1 cellular context compared by ENCODE assay signal in genomic region chr1:84693009-84693408, GRCh38.
TF ChIP-seq lines count a peak whose summit lies in the region.

No MANE protein-coding gene starts in this region.

TF ChIP-seq in K562, 482 proteins besides CTCF, POLR2A, EP300 and RAD21 (continued from another document and continues in another):
- TF ChIP-seq E2F8 (IDR thresholded peaks at IDR 0.05; ENCODE audit: low read depth, partially characterized antibody) (no peak), AFF1 (IDR thresholded peaks at IDR 0.05; ENCODE audit: low read depth in 1 of 2, partially characterized antibody in 2 of 2) (no peak), ZKSCAN3 (CRISPR knock-in tag; IDR thresholded peaks at IDR 0.05) (no peak), CREB5 (CRISPR knock-in tag; IDR thresholded peaks at IDR 0.05) (no peak), STAT5B (CRISPR knock-in tag; IDR thresholded peaks at IDR 0.05) (no peak), MNT (conservative IDR thresholded peaks at IDR 0.05) (no peak), ZNF280B (CRISPR knock-in tag; IDR thresholded peaks at IDR 0.05) (no peak), ZNF316 (IDR thresholded peaks at IDR 0.05) (peak; percentile 86), XRCC4 (IDR thresholded peaks at IDR 0.05; ENCODE audit: extremely low read depth, insufficient read depth, insufficient read length) (no peak), SAFB2 (IDR thresholded peaks at IDR 0.05; ENCODE audit: borderline replicate concordance, low read depth, low read length, severe bottlenecking) (no peak), MEF2D (tag; conservative IDR thresholded peaks at IDR 0.05; ENCODE audit: low read depth) (no peak), GATA2 (CRISPR knock-in tag; IDR thresholded peaks at IDR 0.05) (no peak), FOXM1 (IDR thresholded peaks at IDR 0.05; ENCODE audit: low read depth) (peak; percentile 55), FOXM1 (CRISPR knock-in tag; IDR thresholded peaks at IDR 0.05; ENCODE audit: low read depth) (no peak), NRF1 (conservative IDR thresholded peaks at IDR 0.05 in 1 of 2, IDR thresholded peaks at IDR 0.05 in 1 of 2) (no peak), TBL1XR1 (IDR thresholded peaks at IDR 0.05; ENCODE audit: low read length in 2 of 2) (no peak), ARNT (IDR thresholded peaks at IDR 0.05) (no peak), ATF4 (CRISPR knock-in tag; IDR thresholded peaks at IDR 0.05) (no peak), CUX1 (CRISPR knock-in tag; IDR thresholded peaks at IDR 0.05) (no peak), MAFF (IDR thresholded peaks at IDR 0.05; ENCODE audit: low read length) (peak; percentile 42), SOX6 (IDR thresholded peaks at IDR 0.05) (peak; percentile 14; the same call in 1 of the 2 replicates), ZNF253 (CRISPR knock-in tag; conservative IDR thresholded peaks at IDR 0.05) (no peak), EWSR1 (IDR thresholded peaks at IDR 0.05; ENCODE audit: borderline replicate concordance, low read depth, partially characterized antibody) (no peak), RBM25 (IDR thresholded peaks at IDR 0.05; ENCODE audit: low read depth, low read length, severe bottlenecking) (no peak), ZNF274 (IDR thresholded peaks at IDR 0.05; ENCODE audit: borderline replicate concordance, low read depth, low read length) (no peak), COPS2 (conservative IDR thresholded peaks at IDR 0.05) (no peak), DPF2 (IDR thresholded peaks at IDR 0.05) (peak; percentile 35; the same call in 1 of the 2 replicates), ETS1 (conservative IDR thresholded peaks at IDR 0.05; ENCODE audit: control insufficient read depth, low read depth, low read length) (no peak), MEF2A (IDR thresholded peaks at IDR 0.05; ENCODE audit: control insufficient read depth, low read depth, low read length) (no peak), CEBPZ (IDR thresholded peaks at IDR 0.05; ENCODE audit: borderline replicate concordance, low read depth, low read length) (no peak)
